33 cellular contexts compared by ENCODE assay signal in the genomic region with DNA sequence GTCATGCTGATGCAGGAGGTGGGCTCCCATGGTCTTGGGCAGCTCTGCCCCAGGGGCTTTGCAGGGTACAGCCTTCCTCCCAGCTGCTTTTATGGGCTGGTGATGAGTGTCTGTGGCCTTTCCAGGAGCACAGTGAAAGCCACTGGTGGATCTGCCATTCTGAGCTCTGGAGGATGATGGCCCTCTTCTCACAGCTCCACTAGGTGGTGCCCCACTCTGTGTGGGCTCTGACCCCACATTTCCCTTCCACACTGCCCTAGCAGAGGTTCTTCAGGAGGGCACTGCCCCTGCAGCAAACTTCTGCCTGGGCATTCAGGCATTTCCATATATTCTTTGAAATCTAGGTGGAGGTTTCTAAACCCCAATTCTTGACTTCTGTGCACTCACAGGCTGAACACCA.
"Had no signal": no experiment of that assay in that cellular context is flagged by ENCODE, and none has a peak within 500 bp of the region (broad histone marks: within the 10 kb centered on the region; RNA-seq: fewer than 3 reads in every experiment).

No MANE protein-coding gene starts in this region.

- H3K36me3 ChIP-seq: adrenal gland, breast epithelium, MG63 had no signal

- H3K27ac Mint-ChIP-seq: activated B cell treated with CpG ODN at 0.5 μM for 24 hours; activated CD4-positive, alpha-beta memory T cell treated with anti-CD3 and anti-CD28 coated beads for 36 hours; activated naive CD4-positive, alpha-beta T cell treated with anti-CD3 and anti-CD28 coated beads for 36 hours; activated naive CD4-positive, alpha-beta T cell treated with anti-CD3 and anti-CD28 coated beads, Interleukin-2, amount 50 U/mL, for 72 hours; activated T-helper 1 cell treated with anti-CD3 and anti-CD28 coated beads, Interleukin-12 subunit alpha, Interleukin-12 subunit beta, Interleukin-2, Interleukin-4 antibody, amounts not matched to agents 30 ng/mL and 10 ng/mL and 1 ng/mL, durations not matched to agents 14 hours and 24 hours and 36 hours had no signal

- H3K27me3 Mint-ChIP-seq: activated B cell treated with CpG ODN at 0.5 μM for 24 hours; activated CD4-positive, alpha-beta memory T cell treated with anti-CD3 and anti-CD28 coated beads for 36 hours had no signal

- H3K9me3 ChIP-seq: adrenal gland had no signal

- H3K4me1 ChIP-seq: body of pancreas, breast epithelium had no signal

- H3K4me3 ChIP-seq: adrenal gland, body of pancreas, breast epithelium, coronary artery, MG63, PC-9 had no signal

- H3K4me3 Mint-ChIP-seq: activated B cell treated with CpG ODN at 0.5 μM for 24 hours; activated CD4-positive, alpha-beta memory T cell treated with anti-CD3 and anti-CD28 coated beads for 36 hours; activated naive CD4-positive, alpha-beta T cell treated with anti-CD3 and anti-CD28 coated beads for 36 hours; activated T-cell treated with anti-CD3 and anti-CD28 coated beads, Interleukin-2, amount 50 U/mL, for 4 hours; activated T-helper 1 cell treated with anti-CD3 and anti-CD28 coated beads, Interleukin-12 subunit alpha, Interleukin-12 subunit beta, Interleukin-2, Interleukin-4 antibody, amounts not matched to agents 30 ng/mL and 10 ng/mL and 1 ng/mL, durations not matched to agents 14 hours and 24 hours and 36 hours had no signal

- H3K4me2 ChIP-seq: PC-9 had no signal

- DNase-seq: activated B cell treated with CpG ODN at 0.5 μM for 24 hours; activated CD4-positive, alpha-beta memory T cell treated with anti-CD3 and anti-CD28 coated beads for 36 hours; activated CD4-positive, alpha-beta T cell treated with anti-CD3 and anti-CD28 coated beads for 4 hours; activated CD4-positive, alpha-beta T cell treated with anti-CD3 and anti-CD28 coated beads, Interleukin-2, amount 50 U/mL, for 1 hour; activated CD4-positive, CD25-positive, alpha-beta regulatory T cell treated with anti-CD3 and anti-CD28 coated beads, Interleukin-2, amount 50 U/mL, for 72 hours; activated CD8-positive, alpha-beta memory T cell treated with anti-CD3 and anti-CD28 coated beads, Interleukin-2, amount 50 U/mL, for 4 hours; activated gamma-delta T cell treated with Interleukin-2 at 50 U/mL for 16 hours; activated naive CD4-positive, alpha-beta T cell treated with anti-CD3 and anti-CD28 coated beads for 36 hours; activated T-cell treated with anti-CD3 and anti-CD28 coated beads for 4 hours; activated T-cell treated with anti-CD3 and anti-CD28 coated beads, Interleukin-2, amount 50 U/mL, for 4 hours; adrenal gland; body of pancreas; MG63; NCI-H1092; NCI-H1436 treated with DMSO at 0.1 percent for 48 hours; NCI-H187; NCI-H2029 treated with DMSO at 0.1 percent for 48 hours; NCI-H2107; NCI-H2171 treated with DMSO at 0.1 percent for 48 hours; NCI-H226; NCI-H524 treated with DMSO at 0.1 percent for 48 hours; PC-9; SIG-M5; SW 1271; T-helper 1 cell; T-helper 2 cell; T-helper 9 cell had no signal

- H2AFZ ChIP-seq: PC-9 had no signal

- ATAC-seq: activated naive CD4-positive, alpha-beta T cell treated with anti-CD3 and anti-CD28 coated beads, Interleukin-2, amount 50 U/mL, for 72 hours; activated T-cell treated with anti-CD3 and anti-CD28 coated beads, Interleukin-2, amount 50 U/mL, for 4 hours; body of pancreas; Right ventricle myocardium inferior had no signal

- H3K27ac ChIP-seq: adrenal gland, body of pancreas, breast epithelium, coronary artery, PC-9, RWPE1 had no signal

- H3K27me3 ChIP-seq: adrenal gland, body of pancreas, breast epithelium, MG63 had no signal
